Comparison of ENCODE assay signal across 1 cellular context in genomic region chr1:88145752-88146151, GRCh38.
TF ChIP-seq lines count a peak whose summit lies in the region.

No MANE protein-coding gene starts in this region.

TF ChIP-seq in HEK293, 187 proteins besides CTCF, POLR2A, EP300 and RAD21 (continued from another document):
- TF ChIP-seq PRDM4 (tag by site-specific recombination; IDR thresholded peaks at IDR 0.05) (peak; percentile 98), GLI2 (tag by site-specific recombination; IDR thresholded peaks at IDR 0.05; ENCODE audit: borderline replicate concordance, low read depth) (peak; percentile 72), GLIS1 (tag by site-specific recombination; IDR thresholded peaks at IDR 0.05) (peak; percentile 55), ZNF548 (tag by site-specific recombination; IDR thresholded peaks at IDR 0.05) (no peak), ZNF239 (tag by site-specific recombination; IDR thresholded peaks at IDR 0.05) (no peak), PRDM6 (tag by site-specific recombination; IDR thresholded peaks at IDR 0.05) (peak; percentile 87), GLIS2 (tag by site-specific recombination; IDR thresholded peaks at IDR 0.05) (no peak), ZNF133 (tag by site-specific recombination; IDR thresholded peaks at IDR 0.05) (no peak)
- TF ChIP-seq, protein P1, sequence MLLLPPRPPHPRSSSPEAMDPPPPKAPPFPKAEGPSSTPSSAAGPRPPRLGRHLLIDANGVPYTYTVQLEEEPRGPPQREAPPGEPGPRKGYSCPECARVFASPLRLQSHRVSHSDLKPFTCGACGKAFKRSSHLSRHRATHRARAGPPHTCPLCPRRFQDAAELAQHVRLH (tag by site-specific recombination; IDR thresholded peaks at IDR 0.05): 0 out of 2 replicates have a peak, but pooled peaks have one; percentile 38
- TF ChIP-seq, protein P2, sequence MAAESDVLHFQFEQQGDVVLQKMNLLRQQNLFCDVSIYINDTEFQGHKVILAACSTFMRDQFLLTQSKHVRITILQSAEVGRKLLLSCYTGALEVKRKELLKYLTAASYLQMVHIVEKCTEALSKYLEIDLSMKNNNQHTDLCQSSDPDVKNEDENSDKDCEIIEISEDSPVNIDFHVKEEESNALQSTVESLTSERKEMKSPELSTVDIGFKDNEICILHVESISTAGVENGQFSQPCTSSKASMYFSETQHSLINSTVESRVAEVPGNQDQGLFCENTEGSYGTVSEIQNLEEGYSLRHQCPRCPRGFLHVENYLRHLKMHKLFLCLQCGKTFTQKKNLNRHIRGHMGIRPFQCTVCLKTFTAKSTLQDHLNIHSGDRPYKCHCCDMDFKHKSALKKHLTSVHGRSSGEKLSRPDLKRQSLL (tag by site-specific recombination; IDR thresholded peaks at IDR 0.05): peak; percentile 92
- TF ChIP-seq, protein P3, sequence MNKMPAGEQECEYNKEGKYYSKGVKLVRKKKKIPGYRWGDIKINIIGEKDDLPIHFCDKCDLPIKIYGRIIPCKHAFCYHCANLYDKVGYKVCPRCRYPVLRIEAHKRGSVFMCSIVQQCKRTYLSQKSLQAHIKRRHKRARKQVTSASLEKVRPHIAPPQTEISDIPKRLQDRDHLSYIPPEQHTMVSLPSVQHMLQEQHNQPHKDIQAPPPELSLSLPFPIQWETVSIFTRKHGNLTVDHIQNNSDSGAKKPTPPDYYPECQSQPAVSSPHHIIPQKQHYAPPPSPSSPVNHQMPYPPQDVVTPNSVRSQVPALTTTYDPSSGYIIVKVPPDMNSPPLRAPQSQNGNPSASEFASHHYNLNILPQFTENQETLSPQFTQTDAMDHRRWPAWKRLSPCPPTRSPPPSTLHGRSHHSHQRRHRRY (tag by site-specific recombination; IDR thresholded peaks at IDR 0.05): no peak
- TF ChIP-seq, protein P4, sequence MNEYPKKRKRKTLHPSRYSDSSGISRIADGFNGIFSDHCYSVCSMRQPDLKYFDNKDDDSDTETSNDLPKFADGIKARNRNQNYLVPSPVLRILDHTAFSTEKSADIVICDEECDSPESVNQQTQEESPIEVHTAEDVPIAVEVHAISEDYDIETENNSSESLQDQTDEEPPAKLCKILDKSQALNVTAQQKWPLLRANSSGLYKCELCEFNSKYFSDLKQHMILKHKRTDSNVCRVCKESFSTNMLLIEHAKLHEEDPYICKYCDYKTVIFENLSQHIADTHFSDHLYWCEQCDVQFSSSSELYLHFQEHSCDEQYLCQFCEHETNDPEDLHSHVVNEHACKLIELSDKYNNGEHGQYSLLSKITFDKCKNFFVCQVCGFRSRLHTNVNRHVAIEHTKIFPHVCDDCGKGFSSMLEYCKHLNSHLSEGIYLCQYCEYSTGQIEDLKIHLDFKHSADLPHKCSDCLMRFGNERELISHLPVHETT (tag by site-specific recombination; IDR thresholded peaks at IDR 0.05): no peak
- TF ChIP-seq, protein P5, sequence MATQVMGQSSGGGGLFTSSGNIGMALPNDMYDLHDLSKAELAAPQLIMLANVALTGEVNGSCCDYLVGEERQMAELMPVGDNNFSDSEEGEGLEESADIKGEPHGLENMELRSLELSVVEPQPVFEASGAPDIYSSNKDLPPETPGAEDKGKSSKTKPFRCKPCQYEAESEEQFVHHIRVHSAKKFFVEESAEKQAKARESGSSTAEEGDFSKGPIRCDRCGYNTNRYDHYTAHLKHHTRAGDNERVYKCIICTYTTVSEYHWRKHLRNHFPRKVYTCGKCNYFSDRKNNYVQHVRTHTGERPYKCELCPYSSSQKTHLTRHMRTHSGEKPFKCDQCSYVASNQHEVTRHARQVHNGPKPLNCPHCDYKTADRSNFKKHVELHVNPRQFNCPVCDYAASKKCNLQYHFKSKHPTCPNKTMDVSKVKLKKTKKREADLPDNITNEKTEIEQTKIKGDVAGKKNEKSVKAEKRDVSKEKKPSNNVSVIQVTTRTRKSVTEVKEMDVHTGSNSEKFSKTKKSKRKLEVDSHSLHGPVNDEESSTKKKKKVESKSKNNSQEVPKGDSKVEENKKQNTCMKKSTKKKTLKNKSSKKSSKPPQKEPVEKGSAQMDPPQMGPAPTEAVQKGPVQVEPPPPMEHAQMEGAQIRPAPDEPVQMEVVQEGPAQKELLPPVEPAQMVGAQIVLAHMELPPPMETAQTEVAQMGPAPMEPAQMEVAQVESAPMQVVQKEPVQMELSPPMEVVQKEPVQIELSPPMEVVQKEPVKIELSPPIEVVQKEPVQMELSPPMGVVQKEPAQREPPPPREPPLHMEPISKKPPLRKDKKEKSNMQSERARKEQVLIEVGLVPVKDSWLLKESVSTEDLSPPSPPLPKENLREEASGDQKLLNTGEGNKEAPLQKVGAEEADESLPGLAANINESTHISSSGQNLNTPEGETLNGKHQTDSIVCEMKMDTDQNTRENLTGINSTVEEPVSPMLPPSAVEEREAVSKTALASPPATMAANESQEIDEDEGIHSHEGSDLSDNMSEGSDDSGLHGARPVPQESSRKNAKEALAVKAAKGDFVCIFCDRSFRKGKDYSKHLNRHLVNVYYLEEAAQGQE (tag by site-specific recombination; IDR thresholded peaks at IDR 0.05): no peak
- TF ChIP-seq, protein P6, sequence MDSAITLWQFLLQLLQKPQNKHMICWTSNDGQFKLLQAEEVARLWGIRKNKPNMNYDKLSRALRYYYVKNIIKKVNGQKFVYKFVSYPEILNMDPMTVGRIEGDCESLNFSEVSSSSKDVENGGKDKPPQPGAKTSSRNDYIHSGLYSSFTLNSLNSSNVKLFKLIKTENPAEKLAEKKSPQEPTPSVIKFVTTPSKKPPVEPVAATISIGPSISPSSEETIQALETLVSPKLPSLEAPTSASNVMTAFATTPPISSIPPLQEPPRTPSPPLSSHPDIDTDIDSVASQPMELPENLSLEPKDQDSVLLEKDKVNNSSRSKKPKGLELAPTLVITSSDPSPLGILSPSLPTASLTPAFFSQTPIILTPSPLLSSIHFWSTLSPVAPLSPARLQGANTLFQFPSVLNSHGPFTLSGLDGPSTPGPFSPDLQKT (IDR thresholded peaks at IDR 0.05; ENCODE audit: borderline replicate concordance, low read depth, low read length): no peak
TF ChIP-seq in HEK293: peak in this region for 24.
